ENCODE assay signal across 2 cellular contexts in the genomic region with DNA sequence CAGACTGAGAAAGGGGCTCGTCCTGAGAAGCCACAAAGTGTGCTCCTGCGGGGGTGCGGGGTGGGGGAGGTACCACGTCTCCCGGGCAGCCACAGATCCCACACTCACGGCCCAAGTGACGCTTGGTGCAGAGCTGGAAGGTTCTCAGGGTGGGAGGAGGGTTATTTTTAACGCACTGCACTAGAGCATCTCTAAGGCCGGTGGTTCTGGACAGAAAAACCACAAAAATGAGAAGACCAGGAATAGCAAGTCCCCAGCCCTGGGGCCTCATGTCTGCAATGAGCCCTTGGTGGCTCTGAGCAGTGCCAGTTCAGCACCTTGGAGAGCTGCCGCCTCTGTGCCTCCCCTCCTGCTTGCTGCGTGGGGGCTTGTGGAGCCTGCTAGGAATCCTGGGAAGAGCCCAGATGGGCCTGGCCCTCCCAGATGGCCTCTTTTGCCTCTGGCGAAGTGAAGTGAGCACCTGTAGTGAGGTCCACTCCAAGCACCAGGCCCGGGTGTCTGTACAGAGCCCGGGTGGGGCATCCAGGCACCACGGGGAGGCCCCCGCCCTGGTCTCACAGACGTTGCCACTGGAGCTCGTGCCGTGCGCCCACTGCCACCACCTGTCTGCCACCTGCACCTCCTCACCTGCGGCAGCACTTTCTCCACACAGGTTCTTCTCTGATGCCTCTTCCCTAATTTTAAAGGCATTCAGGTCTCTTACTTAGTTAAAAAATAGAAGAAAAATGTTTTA.
TF ChIP-seq lines count a peak whose summit lies in the region.

No MANE protein-coding gene starts in this region.

TF ChIP-seq in HEK293, 187 proteins besides CTCF, POLR2A, EP300 and RAD21 (continued from another document):
- TF ChIP-seq, protein P1, sequence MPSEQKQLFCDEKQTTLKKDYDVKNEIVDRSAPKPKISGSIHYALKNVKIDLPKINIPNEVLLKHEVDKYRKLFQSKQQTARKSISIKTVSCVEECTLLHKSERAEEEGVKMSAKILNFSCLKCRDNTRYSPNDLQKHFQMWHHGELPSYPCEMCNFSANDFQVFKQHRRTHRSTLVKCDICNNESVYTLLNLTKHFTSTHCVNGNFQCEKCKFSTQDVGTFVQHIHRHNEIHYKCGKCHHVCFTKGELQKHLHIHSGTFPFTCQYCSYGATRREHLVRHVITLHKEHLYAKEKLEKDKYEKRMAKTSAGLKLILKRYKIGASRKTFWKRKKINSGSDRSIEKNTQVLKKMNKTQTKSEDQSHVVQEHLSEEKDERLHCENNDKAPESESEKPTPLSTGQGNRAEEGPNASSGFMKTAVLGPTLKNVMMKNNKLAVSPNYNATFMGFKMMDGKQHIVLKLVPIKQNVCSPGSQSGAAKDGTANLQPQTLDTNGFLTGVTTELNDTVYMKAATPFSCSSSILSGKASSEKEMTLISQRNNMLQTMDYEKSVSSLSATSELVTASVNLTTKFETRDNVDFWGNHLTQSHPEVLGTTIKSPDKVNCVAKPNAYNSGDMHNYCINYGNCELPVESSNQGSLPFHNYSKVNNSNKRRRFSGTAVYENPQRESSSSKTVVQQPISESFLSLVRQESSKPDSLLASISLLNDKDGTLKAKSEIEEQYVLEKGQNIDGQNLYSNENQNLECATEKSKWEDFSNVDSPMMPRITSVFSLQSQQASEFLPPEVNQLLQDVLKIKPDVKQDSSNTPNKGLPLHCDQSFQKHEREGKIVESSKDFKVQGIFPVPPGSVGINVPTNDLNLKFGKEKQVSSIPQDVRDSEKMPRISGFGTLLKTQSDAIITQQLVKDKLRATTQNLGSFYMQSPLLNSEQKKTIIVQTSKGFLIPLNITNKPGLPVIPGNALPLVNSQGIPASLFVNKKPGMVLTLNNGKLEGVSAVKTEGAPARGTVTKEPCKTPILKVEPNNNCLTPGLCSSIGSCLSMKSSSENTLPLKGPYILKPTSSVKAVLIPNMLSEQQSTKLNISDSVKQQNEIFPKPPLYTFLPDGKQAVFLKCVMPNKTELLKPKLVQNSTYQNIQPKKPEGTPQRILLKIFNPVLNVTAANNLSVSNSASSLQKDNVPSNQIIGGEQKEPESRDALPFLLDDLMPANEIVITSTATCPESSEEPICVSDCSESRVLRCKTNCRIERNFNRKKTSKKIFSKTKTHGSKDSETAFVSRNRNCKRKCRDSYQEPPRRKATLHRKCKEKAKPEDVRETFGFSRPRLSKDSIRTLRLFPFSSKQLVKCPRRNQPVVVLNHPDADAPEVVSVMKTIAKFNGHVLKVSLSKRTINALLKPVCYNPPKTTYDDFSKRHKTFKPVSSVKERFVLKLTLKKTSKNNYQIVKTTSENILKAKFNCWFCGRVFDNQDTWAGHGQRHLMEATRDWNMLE (tag by site-specific recombination; conservative IDR thresholded peaks at IDR 0.05; ENCODE audit: low read depth), result no peak
- TF ChIP-seq ZBTB8A (tag by site-specific recombination; IDR thresholded peaks at IDR 0.05) (no peak), SP3 (tag by site-specific recombination; IDR thresholded peaks at IDR 0.05) (no peak), ZNF596 (tag by site-specific recombination; IDR thresholded peaks at IDR 0.05) (no peak), ZNF114 (tag by site-specific recombination; IDR thresholded peaks at IDR 0.05) (no peak), TCF7L2 (IDR thresholded peaks at IDR 0.05; ENCODE audit: borderline replicate concordance, low read depth, low read length) (no peak), BCL11A (tag by site-specific recombination; IDR thresholded peaks at IDR 0.05; ENCODE audit: low read depth) (no peak), ZBTB21 (tag by site-specific recombination; IDR thresholded peaks at IDR 0.05) (no peak), GLIS1 (tag by site-specific recombination; IDR thresholded peaks at IDR 0.05) (peak; percentile 9; the same call in 1 of the 2 replicates), KLF10 (tag by site-specific recombination; IDR thresholded peaks at IDR 0.05) (no peak), ZNF560 (tag by site-specific recombination; IDR thresholded peaks at IDR 0.05; ENCODE audit: borderline replicate concordance) (no peak)
- TF ChIP-seq, protein P2, sequence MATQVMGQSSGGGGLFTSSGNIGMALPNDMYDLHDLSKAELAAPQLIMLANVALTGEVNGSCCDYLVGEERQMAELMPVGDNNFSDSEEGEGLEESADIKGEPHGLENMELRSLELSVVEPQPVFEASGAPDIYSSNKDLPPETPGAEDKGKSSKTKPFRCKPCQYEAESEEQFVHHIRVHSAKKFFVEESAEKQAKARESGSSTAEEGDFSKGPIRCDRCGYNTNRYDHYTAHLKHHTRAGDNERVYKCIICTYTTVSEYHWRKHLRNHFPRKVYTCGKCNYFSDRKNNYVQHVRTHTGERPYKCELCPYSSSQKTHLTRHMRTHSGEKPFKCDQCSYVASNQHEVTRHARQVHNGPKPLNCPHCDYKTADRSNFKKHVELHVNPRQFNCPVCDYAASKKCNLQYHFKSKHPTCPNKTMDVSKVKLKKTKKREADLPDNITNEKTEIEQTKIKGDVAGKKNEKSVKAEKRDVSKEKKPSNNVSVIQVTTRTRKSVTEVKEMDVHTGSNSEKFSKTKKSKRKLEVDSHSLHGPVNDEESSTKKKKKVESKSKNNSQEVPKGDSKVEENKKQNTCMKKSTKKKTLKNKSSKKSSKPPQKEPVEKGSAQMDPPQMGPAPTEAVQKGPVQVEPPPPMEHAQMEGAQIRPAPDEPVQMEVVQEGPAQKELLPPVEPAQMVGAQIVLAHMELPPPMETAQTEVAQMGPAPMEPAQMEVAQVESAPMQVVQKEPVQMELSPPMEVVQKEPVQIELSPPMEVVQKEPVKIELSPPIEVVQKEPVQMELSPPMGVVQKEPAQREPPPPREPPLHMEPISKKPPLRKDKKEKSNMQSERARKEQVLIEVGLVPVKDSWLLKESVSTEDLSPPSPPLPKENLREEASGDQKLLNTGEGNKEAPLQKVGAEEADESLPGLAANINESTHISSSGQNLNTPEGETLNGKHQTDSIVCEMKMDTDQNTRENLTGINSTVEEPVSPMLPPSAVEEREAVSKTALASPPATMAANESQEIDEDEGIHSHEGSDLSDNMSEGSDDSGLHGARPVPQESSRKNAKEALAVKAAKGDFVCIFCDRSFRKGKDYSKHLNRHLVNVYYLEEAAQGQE (tag by site-specific recombination; IDR thresholded peaks at IDR 0.05), result peak; percentile 97
TF ChIP-seq in HEK293: peak in this region for 3.

TF ChIP-seq in WTC11, 78 proteins besides CTCF, POLR2A, EP300 and RAD21 (continued from another document):
- TF ChIP-seq, protein P3, sequence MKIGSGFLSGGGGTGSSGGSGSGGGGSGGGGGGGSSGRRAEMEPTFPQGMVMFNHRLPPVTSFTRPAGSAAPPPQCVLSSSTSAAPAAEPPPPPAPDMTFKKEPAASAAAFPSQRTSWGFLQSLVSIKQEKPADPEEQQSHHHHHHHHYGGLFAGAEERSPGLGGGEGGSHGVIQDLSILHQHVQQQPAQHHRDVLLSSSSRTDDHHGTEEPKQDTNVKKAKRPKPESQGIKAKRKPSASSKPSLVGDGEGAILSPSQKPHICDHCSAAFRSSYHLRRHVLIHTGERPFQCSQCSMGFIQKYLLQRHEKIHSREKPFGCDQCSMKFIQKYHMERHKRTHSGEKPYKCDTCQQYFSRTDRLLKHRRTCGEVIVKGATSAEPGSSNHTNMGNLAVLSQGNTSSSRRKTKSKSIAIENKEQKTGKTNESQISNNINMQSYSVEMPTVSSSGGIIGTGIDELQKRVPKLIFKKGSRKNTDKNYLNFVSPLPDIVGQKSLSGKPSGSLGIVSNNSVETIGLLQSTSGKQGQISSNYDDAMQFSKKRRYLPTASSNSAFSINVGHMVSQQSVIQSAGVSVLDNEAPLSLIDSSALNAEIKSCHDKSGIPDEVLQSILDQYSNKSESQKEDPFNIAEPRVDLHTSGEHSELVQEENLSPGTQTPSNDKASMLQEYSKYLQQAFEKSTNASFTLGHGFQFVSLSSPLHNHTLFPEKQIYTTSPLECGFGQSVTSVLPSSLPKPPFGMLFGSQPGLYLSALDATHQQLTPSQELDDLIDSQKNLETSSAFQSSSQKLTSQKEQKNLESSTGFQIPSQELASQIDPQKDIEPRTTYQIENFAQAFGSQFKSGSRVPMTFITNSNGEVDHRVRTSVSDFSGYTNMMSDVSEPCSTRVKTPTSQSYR (CRISPR knock-in tag; IDR thresholded peaks at IDR 0.05), result peak; percentile 74; the same call in 1 of the 2 replicates
- TF ChIP-seq, protein P4, sequence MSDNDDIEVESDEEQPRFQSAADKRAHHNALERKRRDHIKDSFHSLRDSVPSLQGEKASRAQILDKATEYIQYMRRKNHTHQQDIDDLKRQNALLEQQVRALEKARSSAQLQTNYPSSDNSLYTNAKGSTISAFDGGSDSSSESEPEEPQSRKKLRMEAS (CRISPR knock-in tag; IDR thresholded peaks at IDR 0.05), result peak; percentile 48; the same call in 1 of the 2 replicates
- TF ChIP-seq, protein P5, sequence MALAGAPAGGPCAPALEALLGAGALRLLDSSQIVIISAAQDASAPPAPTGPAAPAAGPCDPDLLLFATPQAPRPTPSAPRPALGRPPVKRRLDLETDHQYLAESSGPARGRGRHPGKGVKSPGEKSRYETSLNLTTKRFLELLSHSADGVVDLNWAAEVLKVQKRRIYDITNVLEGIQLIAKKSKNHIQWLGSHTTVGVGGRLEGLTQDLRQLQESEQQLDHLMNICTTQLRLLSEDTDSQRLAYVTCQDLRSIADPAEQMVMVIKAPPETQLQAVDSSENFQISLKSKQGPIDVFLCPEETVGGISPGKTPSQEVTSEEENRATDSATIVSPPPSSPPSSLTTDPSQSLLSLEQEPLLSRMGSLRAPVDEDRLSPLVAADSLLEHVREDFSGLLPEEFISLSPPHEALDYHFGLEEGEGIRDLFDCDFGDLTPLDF (CRISPR knock-in tag; IDR thresholded peaks at IDR 0.05), result 0 out of 2 replicates have a peak, but pooled peaks have one; percentile 63
- no peak for TF ChIP-seq MXD4 (CRISPR knock-in tag; IDR thresholded peaks at IDR 0.05; ENCODE audit: borderline replicate concordance)
- peak; percentile 68; the same call in 1 of the 2 replicates for TF ChIP-seq FOXP1 (CRISPR knock-in tag; IDR thresholded peaks at IDR 0.05; ENCODE audit: borderline replicate concordance)
- 0 out of 2 replicates have a peak, but pooled peaks have one; percentile 39 for TF ChIP-seq RELA (CRISPR knock-in tag; IDR thresholded peaks at IDR 0.05; ENCODE audit: borderline replicate concordance)
- TF ChIP-seq ZBTB21 (CRISPR knock-in tag; IDR thresholded peaks at IDR 0.05; ENCODE audit: borderline replicate concordance), result peak; percentile 46; the same call in 1 of the 2 replicates
- no peak for TF ChIP-seq CBFB (CRISPR knock-in tag; IDR thresholded peaks at IDR 0.05; ENCODE audit: low read depth)
- peak; percentile 71; the same call in 1 of the 2 replicates for TF ChIP-seq TEAD4 (CRISPR knock-in tag; IDR thresholded peaks at IDR 0.05)
- TF ChIP-seq, protein P6, sequence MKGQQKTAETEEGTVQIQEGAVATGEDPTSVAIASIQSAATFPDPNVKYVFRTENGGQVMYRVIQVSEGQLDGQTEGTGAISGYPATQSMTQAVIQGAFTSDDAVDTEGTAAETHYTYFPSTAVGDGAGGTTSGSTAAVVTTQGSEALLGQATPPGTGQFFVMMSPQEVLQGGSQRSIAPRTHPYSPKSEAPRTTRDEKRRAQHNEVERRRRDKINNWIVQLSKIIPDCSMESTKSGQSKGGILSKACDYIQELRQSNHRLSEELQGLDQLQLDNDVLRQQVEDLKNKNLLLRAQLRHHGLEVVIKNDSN (CRISPR knock-in tag; IDR thresholded peaks at IDR 0.05), result peak; percentile 56
- TF ChIP-seq, protein P7, sequence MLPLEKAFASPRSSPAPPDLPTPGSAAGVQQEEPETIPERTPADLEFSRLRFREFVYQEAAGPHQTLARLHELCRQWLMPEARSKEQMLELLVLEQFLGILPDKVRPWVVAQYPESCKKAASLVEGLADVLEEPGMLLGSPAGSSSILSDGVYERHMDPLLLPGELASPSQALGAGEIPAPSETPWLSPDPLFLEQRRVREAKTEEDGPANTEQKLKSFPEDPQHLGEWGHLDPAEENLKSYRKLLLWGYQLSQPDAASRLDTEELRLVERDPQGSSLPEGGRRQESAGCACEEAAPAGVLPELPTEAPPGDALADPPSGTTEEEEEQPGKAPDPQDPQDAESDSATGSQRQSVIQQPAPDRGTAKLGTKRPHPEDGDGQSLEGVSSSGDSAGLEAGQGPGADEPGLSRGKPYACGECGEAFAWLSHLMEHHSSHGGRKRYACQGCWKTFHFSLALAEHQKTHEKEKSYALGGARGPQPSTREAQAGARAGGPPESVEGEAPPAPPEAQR (CRISPR knock-in tag; IDR thresholded peaks at IDR 0.05), result no peak
- TF ChIP-seq SMAD4 (CRISPR knock-in tag; IDR thresholded peaks at IDR 0.05), result peak; percentile 59; the same call in 1 of the 2 replicates
- TF ChIP-seq, protein P8, sequence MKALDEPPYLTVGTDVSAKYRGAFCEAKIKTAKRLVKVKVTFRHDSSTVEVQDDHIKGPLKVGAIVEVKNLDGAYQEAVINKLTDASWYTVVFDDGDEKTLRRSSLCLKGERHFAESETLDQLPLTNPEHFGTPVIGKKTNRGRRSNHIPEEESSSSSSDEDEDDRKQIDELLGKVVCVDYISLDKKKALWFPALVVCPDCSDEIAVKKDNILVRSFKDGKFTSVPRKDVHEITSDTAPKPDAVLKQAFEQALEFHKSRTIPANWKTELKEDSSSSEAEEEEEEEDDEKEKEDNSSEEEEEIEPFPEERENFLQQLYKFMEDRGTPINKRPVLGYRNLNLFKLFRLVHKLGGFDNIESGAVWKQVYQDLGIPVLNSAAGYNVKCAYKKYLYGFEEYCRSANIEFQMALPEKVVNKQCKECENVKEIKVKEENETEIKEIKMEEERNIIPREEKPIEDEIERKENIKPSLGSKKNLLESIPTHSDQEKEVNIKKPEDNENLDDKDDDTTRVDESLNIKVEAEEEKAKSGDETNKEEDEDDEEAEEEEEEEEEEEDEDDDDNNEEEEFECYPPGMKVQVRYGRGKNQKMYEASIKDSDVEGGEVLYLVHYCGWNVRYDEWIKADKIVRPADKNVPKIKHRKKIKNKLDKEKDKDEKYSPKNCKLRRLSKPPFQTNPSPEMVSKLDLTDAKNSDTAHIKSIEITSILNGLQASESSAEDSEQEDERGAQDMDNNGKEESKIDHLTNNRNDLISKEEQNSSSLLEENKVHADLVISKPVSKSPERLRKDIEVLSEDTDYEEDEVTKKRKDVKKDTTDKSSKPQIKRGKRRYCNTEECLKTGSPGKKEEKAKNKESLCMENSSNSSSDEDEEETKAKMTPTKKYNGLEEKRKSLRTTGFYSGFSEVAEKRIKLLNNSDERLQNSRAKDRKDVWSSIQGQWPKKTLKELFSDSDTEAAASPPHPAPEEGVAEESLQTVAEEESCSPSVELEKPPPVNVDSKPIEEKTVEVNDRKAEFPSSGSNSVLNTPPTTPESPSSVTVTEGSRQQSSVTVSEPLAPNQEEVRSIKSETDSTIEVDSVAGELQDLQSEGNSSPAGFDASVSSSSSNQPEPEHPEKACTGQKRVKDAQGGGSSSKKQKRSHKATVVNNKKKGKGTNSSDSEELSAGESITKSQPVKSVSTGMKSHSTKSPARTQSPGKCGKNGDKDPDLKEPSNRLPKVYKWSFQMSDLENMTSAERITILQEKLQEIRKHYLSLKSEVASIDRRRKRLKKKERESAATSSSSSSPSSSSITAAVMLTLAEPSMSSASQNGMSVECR (CRISPR knock-in tag; IDR thresholded peaks at IDR 0.05; ENCODE audit: borderline replicate concordance), result peak; percentile 84
- TF ChIP-seq ESRRA (CRISPR knock-in tag; IDR thresholded peaks at IDR 0.05; ENCODE audit: borderline replicate concordance), result peak; percentile 75; the same call in 1 of the 2 replicates
- 0 out of 2 replicates have a peak, but pooled peaks have one; percentile 42 for TF ChIP-seq CREB1 (CRISPR knock-in tag; IDR thresholded peaks at IDR 0.05)
TF ChIP-seq in WTC11: peak in this region for 15.
